In the genomic region with DNA sequence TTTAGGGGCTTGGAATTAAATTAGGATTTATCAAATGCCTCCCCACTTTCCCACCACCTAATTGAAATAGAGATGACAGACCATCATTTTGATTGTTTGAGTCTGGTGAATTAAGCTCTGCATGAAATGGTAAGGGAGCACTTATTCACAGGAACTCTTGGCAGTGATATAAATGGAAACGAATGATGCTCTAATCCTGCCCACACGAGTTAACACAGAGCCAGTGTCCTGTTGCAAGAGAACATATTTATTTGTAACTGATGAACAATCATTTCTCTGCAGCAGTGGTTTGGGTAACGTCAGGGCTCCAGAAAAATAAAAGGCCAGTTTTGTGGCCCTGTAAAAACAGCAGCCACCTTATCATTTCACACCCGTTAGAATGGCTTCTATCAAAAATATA, we compare ENCODE assay signal across 21 cellular contexts.
"Had no signal": no experiment of that assay in that cellular context is flagged by ENCODE, and none has a peak within 500 bp of the region (broad histone marks: within the 10 kb centered on the region; RNA-seq: fewer than 3 reads in every experiment).

No MANE protein-coding gene starts in this region.

- H3K36me3 Mint-ChIP-seq: natural killer cell had no signal

- H3K9me3 Mint-ChIP-seq: endodermal cell, natural killer cell, neural progenitor cell had no signal

- H3K27ac Mint-ChIP-seq: endodermal cell, natural killer cell, neural progenitor cell had no signal

- DNase-seq: colonic mucosa; effector CD4-positive, alpha-beta T cell; endodermal cell; erythroblast; gastrocnemius medialis; heart right ventricle; islet precursor cell; mammary epithelial cell; mucosa of descending colon; natural killer cell; nucleus accumbens; posterior cingulate gyrus; sigmoid colon; small intestine; stimulated activated CD4-positive, alpha-beta T cell treated with anti-CD3 and anti-CD28 coated beads, Interleukin-12 subunit alpha, Interleukin-12 subunit beta, amount 100 ng/mL, for 4 hours; stimulated activated naive CD4-positive, alpha-beta T cell; stomach; substantia nigra; trophoblast cell had no signal

- H3K4me3 Mint-ChIP-seq: endodermal cell, natural killer cell, neural progenitor cell had no signal

- ATAC-seq: gastrocnemius medialis, heart right ventricle, left lobe of liver, mucosa of descending colon, natural killer cell had no signal

- H3K4me1 Mint-ChIP-seq: natural killer cell, neural progenitor cell had no signal
